ENCODE assay signal across 24 cellular contexts in the genomic region with DNA sequence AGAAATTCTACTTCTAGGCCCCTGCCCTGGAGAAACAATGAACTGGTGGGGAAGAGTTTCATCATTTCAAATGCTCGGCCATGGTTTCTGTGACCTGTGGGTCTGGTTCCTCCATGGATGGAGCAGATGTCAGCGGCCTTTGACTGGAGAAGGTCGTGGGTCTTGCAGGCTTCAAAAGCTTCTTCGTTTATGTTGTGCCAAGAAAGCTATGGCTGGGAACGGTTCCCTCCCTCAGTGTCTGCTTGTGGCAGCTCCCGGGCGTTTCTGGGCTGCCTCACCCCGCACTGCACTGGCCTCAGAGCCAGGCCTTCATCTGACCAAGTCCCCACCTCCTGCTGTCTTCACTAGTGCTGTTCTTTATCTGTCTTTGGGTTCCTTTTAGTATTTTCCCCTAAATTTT. TPM values are rescaled to one million over a fixed set of nuclear protein-coding genes. Genes with fewer than 3 reads are reported as not detected.
DNase-seq lines count a peak whose midpoint lies in the region; ATAC-seq and TF ChIP-seq lines count a peak whose summit lies in the region.
"Had no signal": no experiment of that assay in that cellular context is flagged by ENCODE, and none has a peak within 500 bp of the region (broad histone marks: within the 10 kb centered on the region; RNA-seq: fewer than 3 reads in every experiment).

No MANE protein-coding gene starts in this region.

- intact Hi-C loops in left cardiac atrium (cut with DNase I), result no loop called here
- intact Hi-C loops in Right ventricle myocardium superior (cut with DNase I), result no loop called here

- peaks cover 8% of the 10 kb centered on the region for H3K27me3 Mint-ChIP-seq in brain
- no peaks in the 10 kb centered on the region for H3K27me3 Mint-ChIP-seq in mesothelial cell of epicardium (ENCODE audit: low read depth)
- H3K27me3 Mint-ChIP-seq: activated CD4-positive, alpha-beta T cell treated with anti-CD3 and anti-CD28 coated beads, Interleukin-2, amount 10 ng/mL, durations not matched to agents 7 days and 5 days had no signal

- H4K20me1 ChIP-seq in smooth muscle cell (ENCODE audit: low read depth) (no peaks in the 10 kb centered on the region), GM23248 (ENCODE audit: insufficient read depth) (no peaks in the 10 kb centered on the region)
- H4K20me1 ChIP-seq: BLaER1 had no signal

- peak overlapping the region; percentile 72 for H2AFZ ChIP-seq in smooth muscle cell (ENCODE audit: low read depth)
- H2AFZ ChIP-seq in GM23248, result no peak overlapping the region

- no peaks in the 10 kb centered on the region for H3K9me3 ChIP-seq in smooth muscle cell (replicated peaks; ENCODE audit: low read depth)
- H3K9me3 ChIP-seq in GM23248 (ENCODE audit: low read depth), result no peaks in the 10 kb centered on the region
- H3K9me3 ChIP-seq: BLaER1, mucosa of descending colon, SK-N-SH, vagina had no signal

- H3K9me2 ChIP-seq in GM23248 (ENCODE audit: insufficient read depth), result no peaks in the 10 kb centered on the region
- H3K9me2 ChIP-seq: SK-N-SH had no signal

- DNase-seq in left cardiac atrium (peak; percentile 5), Right ventricle myocardium superior (no peak), mesothelial cell of epicardium (ENCODE audit: low spot score in 2 of 2, unreplicated experiment in 2 of 2) (no peak), smooth muscle cell (lab: John Stamatoyannopoulos, UW; ENCODE audit: unreplicated experiment) (no peak), GM23248 (no peak)
- DNase-seq in stimulated activated CD8-positive, alpha-beta memory T cell treated with anti-CD3 and anti-CD28 coated beads, Interleukin-4, amount 100 ng/mL, for 48 hours, result no peak
- DNase-seq: activated CD4-positive, alpha-beta T cell treated with anti-CD3 and anti-CD28 coated beads, Interleukin-2, amount 10 ng/mL, durations not matched to agents 7 days and 5 days; activated CD8-positive, alpha-beta memory T cell treated with anti-CD3 and anti-CD28 coated beads, Interleukin-2, amount 10 ng/mL, durations not matched to agents 7 days and 5 days; activated naive CD4-positive, alpha-beta T cell treated with anti-CD3 and anti-CD28 coated beads, Interleukin-2, amount 10 ng/mL, durations not matched to agents 7 days and 5 days; effector CD4-positive, alpha-beta T cell; foreskin fibroblast; HCEC 1CT; left ventricle myocardium superior; mucosa of descending colon; NCI-H1092; NCI-H187 treated with DMSO at 0.1 percent for 48 hours; SK-N-SH; stimulated activated CD4-positive, alpha-beta T cell treated with anti-CD3 and anti-CD28 coated beads, Interleukin-4, amount 100 ng/mL, for 1 hour; stimulated activated naive B cell treated with anti-CD40 and anti-IgM and Interleukin-4, amounts not matched to agents 10 μg/mL and 1 μg/mL and 100 μg/mL, for 72 hours; T-helper 2 cell had no signal

- H3K4me1 ChIP-seq in smooth muscle cell (ENCODE audit: low read depth) (peaks cover 34% of the 10 kb centered on the region), GM23248 (ENCODE audit: insufficient read depth) (peaks cover 12% of the 10 kb centered on the region)

- H3K4me1 Mint-ChIP-seq in brain, result peaks cover 61% of the 10 kb centered on the region
- peaks cover 43% of the 10 kb centered on the region for H3K4me1 Mint-ChIP-seq in mesothelial cell of epicardium
- H3K4me1 Mint-ChIP-seq: activated CD4-positive, alpha-beta T cell treated with anti-CD3 and anti-CD28 coated beads, Interleukin-2, amount 10 ng/mL, durations not matched to agents 7 days and 5 days; activated CD8-positive, alpha-beta memory T cell treated with anti-CD3 and anti-CD28 coated beads, Interleukin-2, amount 10 ng/mL, durations not matched to agents 7 days and 5 days; activated naive CD4-positive, alpha-beta T cell treated with anti-CD3 and anti-CD28 coated beads, Interleukin-2, amount 10 ng/mL, durations not matched to agents 7 days and 5 days; stimulated activated naive B cell treated with anti-CD40 and anti-IgM and Interleukin-4, amounts not matched to agents 10 μg/mL and 1 μg/mL and 100 μg/mL, for 72 hours had no signal

- H3K4me3 Mint-ChIP-seq in brain, result peak overlapping the region in 1 of 5 experiments; percentile 16
- H3K4me3 Mint-ChIP-seq in mesothelial cell of epicardium, result no peak overlapping the region
- H3K4me3 Mint-ChIP-seq: activated CD4-positive, alpha-beta T cell treated with anti-CD3 and anti-CD28 coated beads, Interleukin-2, amount 10 ng/mL, durations not matched to agents 7 days and 5 days; activated CD8-positive, alpha-beta memory T cell treated with anti-CD3 and anti-CD28 coated beads, Interleukin-2, amount 10 ng/mL, durations not matched to agents 7 days and 5 days; activated naive CD4-positive, alpha-beta T cell treated with anti-CD3 and anti-CD28 coated beads, Interleukin-2, amount 10 ng/mL, durations not matched to agents 7 days and 5 days; stimulated activated naive B cell treated with anti-CD40 and anti-IgM and Interleukin-4, amounts not matched to agents 10 μg/mL and 1 μg/mL and 100 μg/mL, for 72 hours had no signal

- H3K9ac ChIP-seq in smooth muscle cell (ENCODE audit: low read depth) (peak overlapping the region; percentile 40), GM23248 (no peak overlapping the region)
- H3K9ac ChIP-seq: BLaER1, SK-N-SH had no signal

- ATAC-seq in left cardiac atrium (no peak), Right ventricle myocardium superior (ENCODE audit: poor library complexity) (no peak), GM18502 (IDR thresholded peaks at IDR 0.05; ENCODE audit: poor library complexity, unreplicated experiment) (no peak)
- ATAC-seq: activated CD8-positive, alpha-beta memory T cell treated with anti-CD3 and anti-CD28 coated beads, Interleukin-2, amount 10 ng/mL, durations not matched to agents 7 days and 5 days; left ventricle myocardium superior; mucosa of descending colon; stimulated activated naive B cell treated with anti-CD40 and anti-IgM and Interleukin-4, amounts not matched to agents 10 μg/mL and 1 μg/mL and 100 μg/mL, for 72 hours had no signal

- TF ChIP-seq CTCF in brain (conservative IDR thresholded peaks at IDR 0.05), result no peak
- TF ChIP-seq CTCF in mesothelial cell of epicardium (IDR thresholded peaks at IDR 0.05; ENCODE audit: unreplicated experiment), result no peak
- TF ChIP-seq CTCF in smooth muscle cell (IDR thresholded peaks at IDR 0.05; ENCODE audit: borderline replicate concordance, insufficient read depth, poor library complexity, severe bottlenecking), result no peak

- peak overlapping the region; percentile 79 for H3K27ac ChIP-seq in smooth muscle cell (ENCODE audit: low read depth)
- no peak overlapping the region for H3K27ac ChIP-seq in GM23248
- H3K27ac ChIP-seq: BLaER1, vagina had no signal

- H3F3A ChIP-seq in smooth muscle cell (ENCODE audit: low read depth) (no peaks in the 10 kb centered on the region), GM23248 (ENCODE audit: insufficient read depth) (0 out of 2 replicates have a peak, but pooled peaks cover 4% of the 10 kb centered on the region)

- WGBS in smooth muscle cell (ENCODE audit: low lambda C conversion rate), result 76% methylated on average over 8 of the region's 8 CpGs
- 93 to 97% methylated on average over 8 of the region's 8 CpGs for WGBS in GM23248 (ENCODE audit: low coverage in 1 of 2, low lambda C conversion rate in 2 of 2, missing lambda C conversion rate in 2 of 2), 2 experiments

- H3K9me3 Mint-ChIP-seq in brain (peaks cover 0 to 6% (median 0%) of the 10 kb centered on the region in 5 experiments), mesothelial cell of epicardium (no peaks in the 10 kb centered on the region)
- H3K9me3 Mint-ChIP-seq: activated CD4-positive, alpha-beta T cell treated with anti-CD3 and anti-CD28 coated beads, Interleukin-2, amount 10 ng/mL, durations not matched to agents 7 days and 5 days; activated naive CD4-positive, alpha-beta T cell treated with anti-CD3 and anti-CD28 coated beads, Interleukin-2, amount 10 ng/mL, durations not matched to agents 7 days and 5 days; stimulated activated naive B cell treated with anti-CD40 and anti-IgM and Interleukin-4, amounts not matched to agents 10 μg/mL and 1 μg/mL and 100 μg/mL, for 72 hours had no signal

- H3K79me2 ChIP-seq in smooth muscle cell (ENCODE audit: low read depth) (no peaks in the 10 kb centered on the region), GM23248 (ENCODE audit: insufficient read depth) (no peaks in the 10 kb centered on the region)

- in situ Hi-C loops in GM23248 (cut with MboI), result no loop called here

- H3K27ac Mint-ChIP-seq in brain (peak overlapping the region; percentile 51 to 90 (median 67)), mesothelial cell of epicardium (peak overlapping the region; percentile 96)
- H3K27ac Mint-ChIP-seq: activated CD4-positive, alpha-beta T cell treated with anti-CD3 and anti-CD28 coated beads, Interleukin-2, amount 10 ng/mL, durations not matched to agents 7 days and 5 days; activated CD8-positive, alpha-beta memory T cell treated with anti-CD3 and anti-CD28 coated beads, Interleukin-2, amount 10 ng/mL, durations not matched to agents 7 days and 5 days; activated naive CD4-positive, alpha-beta T cell treated with anti-CD3 and anti-CD28 coated beads, Interleukin-2, amount 10 ng/mL, durations not matched to agents 7 days and 5 days; stimulated activated naive B cell treated with anti-CD40 and anti-IgM and Interleukin-4, amounts not matched to agents 10 μg/mL and 1 μg/mL and 100 μg/mL, for 72 hours had no signal

- peak overlapping the region; percentile 54 for H3K4me2 ChIP-seq in smooth muscle cell
- H3K4me2 ChIP-seq in GM23248 (ENCODE audit: unreplicated experiment), result no peak overlapping the region
- H3K4me2 ChIP-seq: BLaER1, SK-N-SH had no signal

- H3K36me3 ChIP-seq in smooth muscle cell (ENCODE audit: low read depth) (no peaks in the 10 kb centered on the region), GM23248 (ENCODE audit: low read depth) (no peaks in the 10 kb centered on the region)
- H3K36me3 ChIP-seq: BLaER1, vagina had no signal

- no peaks in the 10 kb centered on the region for H3K27me3 ChIP-seq in smooth muscle cell (ENCODE audit: low read depth)
- no peaks in the 10 kb centered on the region for H3K27me3 ChIP-seq in GM23248 (replicated peaks; ENCODE audit: insufficient read depth)
- H3K27me3 ChIP-seq: BLaER1, vagina had no signal

- H3K36me3 Mint-ChIP-seq in brain (no peaks in the 10 kb centered on the region), mesothelial cell of epicardium (no peaks in the 10 kb centered on the region)
- H3K36me3 Mint-ChIP-seq: activated CD8-positive, alpha-beta memory T cell treated with anti-CD3 and anti-CD28 coated beads, Interleukin-2, amount 10 ng/mL, durations not matched to agents 7 days and 5 days; activated naive CD4-positive, alpha-beta T cell treated with anti-CD3 and anti-CD28 coated beads, Interleukin-2, amount 10 ng/mL, durations not matched to agents 7 days and 5 days; stimulated activated naive B cell treated with anti-CD40 and anti-IgM and Interleukin-4, amounts not matched to agents 10 μg/mL and 1 μg/mL and 100 μg/mL, for 72 hours had no signal

- H3K4me3 ChIP-seq in smooth muscle cell (no peak overlapping the region), GM23248 (no peak overlapping the region)
- H3K4me3 ChIP-seq: BLaER1, mucosa of descending colon, vagina had no signal

RNA-seq across cellular contexts. Expression of a gene that starts 46.4 kb away (rescaled TPM):
- total RNA-seq in left cardiac atrium (10 to 100 TPM; 18.1 to 20.3 TPM), Right ventricle myocardium superior (15.3 TPM), mesothelial cell of epicardium (62.5 to 64.7 TPM (median 63.4 TPM) in 3 replicates), smooth muscle cell (32.1 and 58.3 TPM in 2 replicates)
- polyA plus RNA-seq in brain (ENCODE audit: insufficient read depth, low read depth, low replicate concordance) (11.5 TPM), smooth muscle cell (69.6 and 70.0 TPM in 2 replicates), GM23248 (2016; fragmentation: Nextera tagmentation; extraction: Ambion mirVana) (30.1 and 30.9 TPM in 2 replicates)
- total RNA-seq in GM23248 (2014; rRNA removed; shearing (Covaris generic)), result 48.2 and 54.0 TPM in 2 replicates
